8 cellular contexts compared by ENCODE assay signal in genomic region chr12:45990468-45991288, GRCh38. TPM values are rescaled to one million over a fixed set of nuclear protein-coding genes. Genes with fewer than 3 reads are reported as not detected.
A peak's percentile ranks its signal among the peaks of the same experiment; 100 is the strongest.
DNase-seq lines count a peak whose midpoint lies in the region; ATAC-seq, FAIRE-seq and TF ChIP-seq lines count a peak whose summit lies in the region.

Gene SCAF11, minus strand, starts transcription at chr12:45990574. Its CDS starts 26,407 bp downstream, at chr12:45964167.

- H3K27ac ChIP-seq in CD4-positive, alpha-beta memory T cell (ENCODE audit: low read depth, low read length) = peak within 1 kb of the TSS; percentile 99
- H3K27ac ChIP-seq in HepG2 (ENCODE audit: extremely low read length, insufficient read depth, low read length) = peak within 1 kb of the TSS; percentile 98

- under 1% methylated on average over 53 of the region's 54 CpGs for WGBS in HepG2 (ENCODE audit: low lambda C conversion rate)

- POLR2A ChIA-PET in CD4-positive, alpha-beta memory T cell (lab: Charles Lee; ENCODE audit: partially characterized antibody) = interaction anchor here (0.6 to 5.9 kb wide), 26 partner anchors 9 to 1376 kb away, joined by 3 to 89 read pairs (median 4); partner anchors contain the start of genes ARID2, PCED1B and SLC38A1
- POLR2A ChIA-PET in HepG2 (lab: Yijun Ruan, JAX) = interaction anchor here (1.0 to 3.2 kb wide), 9 partner anchors 10 to 1237 kb away, joined by 3 to 24 read pairs (median 3); partner anchors contain the start of genes ARID2 and SLC38A1

- peaks cover 0 to 3% (median 0%) of the 10 kb centered on the region in 8 donors for H3K9me3 Mint-ChIP-seq in CD4-positive, alpha-beta memory T cell

- H3K9me3 ChIP-seq in CD4-positive, alpha-beta memory T cell (ENCODE audit: control insufficient read depth in 1 of 2, low read length in 2 of 2) = no peaks in the 10 kb centered on the region
- no peaks in the 10 kb centered on the region for H3K9me3 ChIP-seq in HepG2 (ENCODE audit: low read length)

- peak; percentile 100 for DNase-seq in CD4-positive, alpha-beta memory T cell
- DNase-seq in NCI-H82 (lab: John Stamatoyannopoulos, UW) (peak; percentile 99), dermis microvascular lymphatic vessel endothelial cell (ENCODE audit: low read depth in 2 of 2) (peak; percentile 99 to 100), HepG2 (ENCODE audit: low spot score) (peak; percentile 98)
- peak; percentile 100 for DNase-seq in activated CD4-positive, alpha-beta T cell treated with anti-CD3 and anti-CD28 coated beads, Interleukin-2, amount 50 U/mL, for 48 hours
- peak; percentile 100 for DNase-seq in stimulated activated CD4-positive, alpha-beta T cell treated with anti-CD3 and anti-CD28 coated beads, Interleukin-4, amount 100 ng/mL, for 1 hour

- TF ChIP-seq RAD21 in HepG2 (CRISPR knock-in tag; IDR thresholded peaks at IDR 0.05) = peak; percentile 95

- peaks cover 0 to 4% of the 10 kb centered on the region in 2 donors for H3K27me3 Mint-ChIP-seq in CD4-positive, alpha-beta memory T cell

- peaks cover 7 to 37% of the 10 kb centered on the region in 2 donors for H3K36me3 Mint-ChIP-seq in CD4-positive, alpha-beta memory T cell

- intact Hi-C loops in CD4-positive, alpha-beta memory T cell (cut with micrococcal nuclease) = loop anchor here (1.0 to 10.0 kb wide), 14 partner anchors 15 to 775 kb away; partner anchors contain the start of genes SLC38A1 and SLC38A2
- intact Hi-C loops in HepG2 (cut with micrococcal nuclease; ENCODE audit: unreplicated experiment) = loop anchor here (1.0 to 10.0 kb wide), 5 partner anchors 81 to 374 kb away; partner anchors contain the start of genes ARID2 and SLC38A1

- H2AFZ ChIP-seq in HepG2 (ENCODE audit: low read length) = no peak within 1 kb of the TSS

- peaks cover 23% of the 10 kb centered on the region for H4K20me1 ChIP-seq in HepG2 (ENCODE audit: insufficient read depth, low read length)

- H3K9ac ChIP-seq in HepG2 (ENCODE audit: insufficient read depth, low read depth, low read length) = peak within 1 kb of the TSS; percentile 98

- peak; percentile 100 for TF ChIP-seq CTCF in HepG2 (CRISPR knock-in tag; IDR thresholded peaks at IDR 0.05)

- H3K4me1 ChIP-seq in CD4-positive, alpha-beta memory T cell (ENCODE audit: insufficient read depth, low read length) = peaks cover 37% of the 10 kb centered on the region
- H3K4me1 ChIP-seq in HepG2 (ENCODE audit: insufficient read depth, low read length) = peaks cover 41% of the 10 kb centered on the region

- peaks cover 36 to 59% (median 41%) of the 10 kb centered on the region in 4 donors for H3K4me1 Mint-ChIP-seq in CD4-positive, alpha-beta memory T cell

- ATAC-seq in GM19438 (IDR thresholded peaks at IDR 0.05; ENCODE audit: low read depth, unreplicated experiment) (peak; percentile 54), HG03575 (IDR thresholded peaks at IDR 0.05; ENCODE audit: extremely low read depth, insufficient number of reproducible peaks, low FRiP score, unreplicated experiment) (peak; percentile 36), HepG2 (peak; percentile 86)

- no peaks in the 10 kb centered on the region for H3K27me3 ChIP-seq in CD4-positive, alpha-beta memory T cell (ENCODE audit: insufficient read depth, low read length)
- no peaks in the 10 kb centered on the region for H3K27me3 ChIP-seq in HepG2 (ENCODE audit: control insufficient read depth in 1 of 2, insufficient read depth in 2 of 2, low read length in 2 of 2)

- FAIRE-seq in HepG2 (lab: Jason Lieb, UNC) = peak; percentile 87

- in situ Hi-C loops in HepG2 (cut with HindIII; ENCODE audit: extremely low pct_ligation_motif_present, low pct_unique_long_range_greater_than_20kb) = no loop called here

- H3K79me2 ChIP-seq in HepG2 (ENCODE audit: insufficient read depth, low read length) = peaks cover 48% of the 10 kb centered on the region

- H3K36me3 ChIP-seq in CD4-positive, alpha-beta memory T cell (ENCODE audit: insufficient read depth, low read length) = peaks cover 7% of the 10 kb centered on the region
- H3K36me3 ChIP-seq in HepG2 (replicated peaks in 1 of 2; ENCODE audit: control insufficient read depth in 1 of 2, insufficient read depth in 2 of 2, low read length in 2 of 2) = peaks cover 0 to 15% of the 10 kb centered on the region in 2 experiments; a peak in 2 of 5 replicates

- H3K4me2 ChIP-seq in HepG2 (ENCODE audit: low read depth, low read length) = peak within 1 kb of the TSS; percentile 91

- BruUV-seq in HepG2 (replicated peaks; lab: Mats Ljungman, UMichigan) = TSS peak; percentile 96

- CTCF ChIA-PET in CD4-positive, alpha-beta memory T cell (lab: Charles Lee; ENCODE audit: partially characterized antibody) = interaction anchor here (0.6 to 2.7 kb wide), 21 partner anchors 12 to 1717 kb away, joined by 3 to 13 read pairs (median 3); no protein-coding TSS in a partner anchor
- CTCF ChIA-PET in HepG2 (lab: Yijun Ruan, JAX; ENCODE audit: low intra/inter-chr PET ratio, low total read pairs) = no interaction called here

- H3K4me3 ChIP-seq in CD4-positive, alpha-beta memory T cell (ENCODE audit: low read length in 2 of 2) = peak within 1 kb of the TSS; percentile 93 to 94
- H3K4me3 ChIP-seq in HepG2 (replicated peaks in 1 of 3; ENCODE audit: insufficient read depth in 1 of 3, low read depth in 2 of 3, low read length in 3 of 3) = peak within 1 kb of the TSS; percentile 80 to 90 (median 86)

- peak within 1 kb of the TSS; percentile 89 to 99 (median 96) for H3K4me3 Mint-ChIP-seq in CD4-positive, alpha-beta memory T cell

- peak within 1 kb of the TSS; percentile 96 to 100 (median 100) for H3K27ac Mint-ChIP-seq in CD4-positive, alpha-beta memory T cell

- TF ChIP-seq EP300 in HepG2 (IDR thresholded peaks at IDR 0.05; ENCODE audit: low read depth in 2 of 2, low read length in 2 of 2) (peak in 1 of 2 experiments; percentile 58; a peak in 2 of 4 replicates), HepG2 (CRISPR knock-in tag; IDR thresholded peaks at IDR 0.05; ENCODE audit: borderline replicate concordance) (peak; percentile 80)

- peak; percentile 85 to 97 for TF ChIP-seq POLR2A in HepG2 (IDR thresholded peaks at IDR 0.05; ENCODE audit: insufficient read depth in 1 of 2, low read depth in 2 of 2, low read length in 2 of 2)

TF ChIP-seq in HepG2, 621 proteins besides CTCF, POLR2A, EP300 and RAD21 (continues in another document):
- TF ChIP-seq RFXAP (CRISPR knock-in tag; IDR thresholded peaks at IDR 0.05; ENCODE audit: borderline replicate concordance) = no peak
- no peak for TF ChIP-seq DNMT3B (CRISPR knock-in tag; conservative IDR thresholded peaks at IDR 0.05)
- peak; percentile 83 for TF ChIP-seq ARID5B (CRISPR knock-in tag; IDR thresholded peaks at IDR 0.05)

RNA-seq across cellular contexts. Expression of gene SCAF11, which starts in this region (rescaled TPM):
- total RNA-seq in CD4-positive, alpha-beta memory T cell = 100 to 1,000 TPM; 212 to 236 TPM
- polyA plus RNA-seq in CD4-positive, alpha-beta memory T cell = 100 to 1,000 TPM in 1 of 2 donors, 10 to 100 TPM in 1; 62.4 to 127 TPM
- total RNA-seq in dermis microvascular lymphatic vessel endothelial cell = 33.1 and 48.2 TPM in 2 replicates
- 38.3 and 74.7 TPM in 2 replicates for total RNA-seq in HepG2 (2016; rRNA removed; fragmentation: Illumina TruSeq; extraction: Trizol)
- 10.8 and 10.9 TPM in 2 replicates for total RNA-seq in HepG2 (2016; cell fraction: cytosol; rRNA removed; fragmentation: Illumina TruSeq; extraction: Trizol; ENCODE audit: low read depth)
- 41.7 and 68.8 TPM in 2 replicates for total RNA-seq in HepG2 (2016; cell fraction: insoluble cytoplasmic fraction; rRNA removed; fragmentation: Illumina TruSeq; extraction: Trizol)
- total RNA-seq in HepG2 (2016; cell fraction: membrane; rRNA removed; fragmentation: Illumina TruSeq; extraction: Trizol) = 19.9 and 25.4 TPM in 2 replicates
- 87.2 and 87.5 TPM in 2 replicates for total RNA-seq in HepG2 (2016; cell fraction: nucleus; rRNA removed; fragmentation: Illumina TruSeq; extraction: Trizol)
- 22.2 and 26.9 TPM in 2 replicates for polyA plus RNA-seq in HepG2 (2011; rRNA removed)
- polyA plus RNA-seq in HepG2 (2011; cell fraction: cytosol; rRNA removed) = 15.7 and 18.9 TPM in 2 replicates
- polyA plus RNA-seq in HepG2 (2011; cell fraction: nucleus; rRNA removed) = 19.0 and 20.7 TPM in 2 replicates
- 32.4 and 38.5 TPM in 2 replicates for polyA plus RNA-seq in HepG2 (2012)
- 3.9 and 4.4 TPM in 2 replicates for polyA plus RNA-seq in HepG2 (2016; cell fraction: cytosol; fragmentation: Illumina TruSeq; extraction: Trizol; ENCODE audit: low read depth)
- polyA plus RNA-seq in HepG2 (2016; cell fraction: insoluble cytoplasmic fraction; fragmentation: Illumina TruSeq; extraction: Trizol; ENCODE audit: low read depth) = 57.2 and 62.9 TPM in 2 replicates
- 8.8 and 9.0 TPM in 2 replicates for polyA plus RNA-seq in HepG2 (2016; cell fraction: membrane; fragmentation: Illumina TruSeq; extraction: Trizol; ENCODE audit: low read depth)
- polyA plus RNA-seq in HepG2 (2016; cell fraction: nucleus; fragmentation: Illumina TruSeq; extraction: Trizol; ENCODE audit: insufficient read depth, low read depth) = 59.9 and 61.8 TPM in 2 replicates
- 18.9 and 77.8 TPM in 2 replicates for polyA minus RNA-seq in HepG2 (2011; rRNA and poly(A)+ RNA removed; ENCODE audit: low replicate concordance)
- polyA minus RNA-seq in HepG2 (2011; cell fraction: cytosol; rRNA and poly(A)+ RNA removed) = 43.5 and 43.8 TPM in 2 replicates
- 169 and 175 TPM in 2 replicates for polyA minus RNA-seq in HepG2 (2011; cell fraction: nucleus; rRNA and poly(A)+ RNA removed)

Comparison
In these comparisons a context has a peak if more than half of its experiments do, and no peak if none do; other contexts are left out.
1. Peak in every context shown above with its lines: DNase-seq, ATAC-seq, H3K4me3 ChIP-seq and H3K27ac ChIP-seq.
2. ATAC-seq: peak in every context shown above with its lines; median percentile 86 in HepG2; 54 in GM19438; 36 in HG03575.